In the genomic region with DNA sequence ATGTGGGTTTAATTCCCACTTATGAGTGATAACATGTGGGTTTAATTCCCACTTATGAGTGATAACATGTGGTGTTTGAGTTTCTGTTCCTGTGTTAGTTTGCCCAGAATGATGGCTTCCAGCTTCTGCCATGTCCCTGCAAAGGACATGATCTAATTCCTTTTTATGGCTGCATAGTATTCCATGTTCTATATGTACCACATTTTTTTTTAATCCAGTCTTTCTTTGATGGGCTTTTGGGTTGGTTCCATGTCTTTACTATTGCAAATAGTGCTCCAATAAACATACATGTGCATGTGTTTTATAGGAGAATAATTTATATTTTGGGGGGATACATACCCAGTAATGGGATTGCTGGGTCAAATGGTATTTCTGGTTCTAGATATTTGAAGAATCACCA, we compare ENCODE assay signal across 8 cellular contexts.
"Had no signal": no experiment of that assay in that cellular context is flagged by ENCODE, and none has a peak within 500 bp of the region (broad histone marks: within the 10 kb centered on the region; RNA-seq: fewer than 3 reads in every experiment).

No MANE protein-coding gene starts in this region.

- H2AFZ ChIP-seq: GM23248 had no signal

- H3K9ac ChIP-seq: GM23248, KMS-11 had no signal

- H3K27ac ChIP-seq: GM23248, KMS-11 had no signal

- H3K4me3 ChIP-seq: GM23248 had no signal

- H3K4me2 ChIP-seq: KMS-11 had no signal

- DNase-seq: GM23248, GOT3, H9, HCEC 1CT, HFFc6, KBM-7 had no signal

- FAIRE-seq: HTR-8/SVneo had no signal
